Comparison of ENCODE assay signal across 18 cellular contexts in the genomic region with DNA sequence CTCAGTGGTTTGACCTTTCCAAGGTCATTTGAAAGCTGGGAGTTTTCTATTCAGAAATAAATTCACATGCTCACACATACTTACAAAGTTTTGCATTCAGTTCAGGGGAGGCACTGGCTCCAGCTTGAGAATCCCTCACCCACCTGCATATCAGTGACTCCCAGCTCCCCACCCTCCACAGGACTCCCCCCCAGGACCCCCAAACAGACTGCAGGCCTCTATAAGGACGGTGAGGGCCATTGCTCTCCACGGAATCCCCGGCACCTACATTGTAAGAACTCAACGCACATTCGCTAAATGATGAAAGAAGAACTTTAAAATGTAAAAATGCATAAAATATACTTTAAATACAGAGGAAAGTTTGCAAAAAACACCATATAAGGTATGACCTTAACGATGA.
DNase-seq lines count a peak whose midpoint lies in the region; ATAC-seq and TF ChIP-seq lines count a peak whose summit lies in the region.
"Had no signal": no experiment of that assay in that cellular context is flagged by ENCODE, and none has a peak within 500 bp of the region (broad histone marks: within the 10 kb centered on the region; RNA-seq: fewer than 3 reads in every experiment).

No MANE protein-coding gene starts in this region.

- 91% methylated on average over 6 of the region's 6 CpGs for WGBS in esophagus muscularis mucosa
- WGBS in right lobe of liver (ENCODE audit: insufficient coverage, low coverage, low lambda C conversion rate, missing lambda C conversion rate): 78% methylated on average over 6 of the region's 6 CpGs

- H3K36me3 ChIP-seq in right atrium auricular region: no peaks in the 10 kb centered on the region
- no peaks in the 10 kb centered on the region for H3K36me3 ChIP-seq in esophagus muscularis mucosa
- H3K36me3 ChIP-seq in upper lobe of right lung: no peaks in the 10 kb centered on the region
- no peaks in the 10 kb centered on the region for H3K36me3 ChIP-seq in right lobe of liver

- DNase-seq in right atrium auricular region (ENCODE audit: low spot score): peak; percentile 23
- DNase-seq in Right ventricle myocardium superior: no peak
- peak; percentile 89 for DNase-seq in esophagus muscularis mucosa (ENCODE audit: extremely low spot score)
- DNase-seq in left lobe of liver (ENCODE audit: low spot score): peak; percentile 16
- DNase-seq in upper lobe of right lung: peak; percentile 6
- DNase-seq in right lobe of liver: no peak
- DNase-seq in ecto neural progenitor cell (ENCODE audit: low spot score): no peak
- DNase-seq: C1 segment of cervical spinal cord; Calu3; CD4-positive, alpha-beta memory T cell; COR-L47; DMS53; DMS79 treated with DMSO at 0.1 percent for 48 hours; GF-D8; GOT3; H7; HCEC 1CT had no signal

- TF ChIP-seq POLR2A in esophagus muscularis mucosa (IDR thresholded peaks at IDR 0.05; ENCODE audit: low read depth) (no peak), right lobe of liver (IDR thresholded peaks at IDR 0.05) (no peak)

- no peak for TF ChIP-seq EP300 in esophagus muscularis mucosa (IDR thresholded peaks at IDR 0.05)

- TF ChIP-seq CTCF in right atrium auricular region (IDR thresholded peaks at IDR 0.05) (no peak), esophagus muscularis mucosa (IDR thresholded peaks at IDR 0.05) (no peak), upper lobe of right lung (IDR thresholded peaks at IDR 0.05) (no peak), right lobe of liver (IDR thresholded peaks at IDR 0.05) (no peak)

- no peaks in the 10 kb centered on the region for H3K27me3 ChIP-seq in right atrium auricular region
- H3K27me3 ChIP-seq in esophagus muscularis mucosa: no peaks in the 10 kb centered on the region
- no peaks in the 10 kb centered on the region for H3K27me3 ChIP-seq in upper lobe of right lung
- no peaks in the 10 kb centered on the region for H3K27me3 ChIP-seq in right lobe of liver

- H3K4me3 ChIP-seq in right atrium auricular region: no peak overlapping the region
- no peak overlapping the region for H3K4me3 ChIP-seq in esophagus muscularis mucosa
- H3K4me3 ChIP-seq in upper lobe of right lung: no peak overlapping the region
- H3K4me3 ChIP-seq in right lobe of liver: no peak overlapping the region

- H3K9me3 ChIP-seq in right atrium auricular region (no peaks in the 10 kb centered on the region), esophagus muscularis mucosa (no peaks in the 10 kb centered on the region), upper lobe of right lung (no peaks in the 10 kb centered on the region), right lobe of liver (no peaks in the 10 kb centered on the region)

- H3K4me1 ChIP-seq in right atrium auricular region: no peaks in the 10 kb centered on the region
- H3K4me1 ChIP-seq in esophagus muscularis mucosa: no peaks in the 10 kb centered on the region
- H3K4me1 ChIP-seq in upper lobe of right lung: no peaks in the 10 kb centered on the region
- no peaks in the 10 kb centered on the region for H3K4me1 ChIP-seq in right lobe of liver

- intact Hi-C loops in Right ventricle myocardium superior (cut with DNase I): no loop called here
- intact Hi-C loops in esophagus muscularis mucosa (cut with DNase I): no loop called here
- intact Hi-C loops in upper lobe of right lung (cut with DNase I): no loop called here
- intact Hi-C loops in right lobe of liver (cut with DNase I): no loop called here

- H3K27ac ChIP-seq in right atrium auricular region (no peak overlapping the region), esophagus muscularis mucosa (replicated peaks in 1 of 4) (no peak overlapping the region), upper lobe of right lung (no peak overlapping the region), right lobe of liver (no peak overlapping the region)

- ATAC-seq in Right ventricle myocardium superior (ENCODE audit: poor library complexity) (no peak), left lobe of liver (no peak), upper lobe of right lung (no peak), right lobe of liver (no peak), HG02981 (IDR thresholded peaks at IDR 0.05; ENCODE audit: unreplicated experiment) (no peak)

Comparison
In these comparisons a context has a peak if more than half of its experiments do, and no peak if none do; other contexts are left out.
1. DNase-seq: peak in right atrium auricular region (single experiment), esophagus muscularis mucosa (single experiment), left lobe of liver (single experiment) and upper lobe of right lung (single experiment); none in Right ventricle myocardium superior (single experiment), right lobe of liver (0 of 3) and ecto neural progenitor cell (single experiment).